ENCODE assay signal across 8 cellular contexts in the genomic region with DNA sequence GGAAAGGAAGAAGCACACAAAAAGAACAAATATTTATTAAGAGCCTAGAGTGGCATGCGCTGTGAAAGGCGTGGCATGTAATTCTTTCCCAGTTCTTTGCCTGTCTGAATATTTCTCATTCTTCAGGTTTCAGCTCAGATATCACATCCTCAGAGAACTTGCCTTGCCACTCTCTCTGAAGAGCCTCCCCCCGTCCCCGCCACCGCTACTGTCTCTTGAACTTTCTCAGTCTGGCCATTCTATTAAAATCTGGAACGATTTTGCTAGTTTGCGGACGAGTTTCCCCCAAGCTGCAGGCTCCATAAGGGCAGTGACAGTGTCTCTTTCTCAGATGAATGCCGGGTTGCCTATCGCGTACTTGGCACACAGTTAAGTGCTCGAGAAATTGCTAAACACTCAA.
DNase-seq lines count a peak whose midpoint lies in the region; ATAC-seq and TF ChIP-seq lines count a peak whose summit lies in the region.

No MANE protein-coding gene starts in this region.

- peak overlapping the region; percentile 99 for H3K27ac ChIP-seq in RWPE1

- peaks cover 35% of the 10 kb centered on the region for H3K4me1 Mint-ChIP-seq in nephron

- CTCF ChIA-PET in RWPE1 (lab: Yijun Ruan, JAX): interaction anchor here (0.6 to 0.7 kb wide), 2 partner anchors 58 to 416 kb away, joined by 3 to 4 read pairs; no protein-coding TSS in a partner anchor

- no peaks in the 10 kb centered on the region for H3K36me3 Mint-ChIP-seq in nephron (ENCODE audit: low read depth)

- ATAC-seq in GM19035 (IDR thresholded peaks at IDR 0.05; ENCODE audit: unreplicated experiment) (no peak), GM21515 (IDR thresholded peaks at IDR 0.05; ENCODE audit: unreplicated experiment) (no peak), GM19328 (IDR thresholded peaks at IDR 0.05; ENCODE audit: unreplicated experiment) (no peak)

- H3K9me3 Mint-ChIP-seq in nephron: no peaks in the 10 kb centered on the region

- H3K4me3 ChIP-seq in epithelial cell of esophagus (ENCODE audit: low read length): peak overlapping the region; percentile 59

- POLR2A ChIA-PET in RWPE1 (lab: Yijun Ruan, JAX; ENCODE audit: low non-redundant PET): interaction anchor here (0.6 to 1.6 kb wide), 3 partner anchors 9 to 29 kb away, joined by 3 to 5 read pairs (median 3); no protein-coding TSS in a partner anchor

- peaks cover 12% of the 10 kb centered on the region for H3K27me3 Mint-ChIP-seq in nephron (ENCODE audit: low read depth)

- TF ChIP-seq CTCF in RWPE1 (conservative IDR thresholded peaks at IDR 0.05; ENCODE audit: low read depth): no peak
- TF ChIP-seq CTCF in epithelial cell of esophagus (IDR thresholded peaks at IDR 0.05; ENCODE audit: insufficient read depth, low read depth, low read length, missing control alignments): no peak
- TF ChIP-seq CTCF in nephron (IDR thresholded peaks at IDR 0.05; ENCODE audit: unreplicated experiment in 3 of 3): no peak

- peak overlapping the region; percentile 80 to 96 (median 86) for H3K27ac Mint-ChIP-seq in nephron

- H3K4me3 Mint-ChIP-seq in nephron: peak overlapping the region; percentile 91 to 95 (median 92)

- DNase-seq in EL: peak; percentile 17
- peak; percentile 46 for DNase-seq in RWPE1 (ENCODE audit: low spot score)
- peak; percentile 54 for DNase-seq in epithelial cell of esophagus (ENCODE audit: low read depth)
- no peak for DNase-seq in DMS153 treated with DMSO at 0.1 percent for 48 hours (lab: John Stamatoyannopoulos, UW; ENCODE audit: unreplicated experiment)
